ENCODE assay signal across 1 cellular context in genomic region chr2:144520718-144521487, GRCh38.
TF ChIP-seq lines count a peak whose summit lies in the region.

No MANE protein-coding gene starts in this region.

TF ChIP-seq in IMR-90, 13 proteins besides CTCF, POLR2A, EP300 and RAD21 (continued from another document):
- TF ChIP-seq ELK1 (IDR thresholded peaks at IDR 0.05; ENCODE audit: borderline replicate concordance, low read depth, low read length) (no peak), MAZ (IDR thresholded peaks at IDR 0.05; ENCODE audit: borderline replicate concordance, low read depth, low read length) (no peak), MAFK (IDR thresholded peaks at IDR 0.05; ENCODE audit: low read depth, low read length) (no peak), CHD1 (IDR thresholded peaks at IDR 0.05; ENCODE audit: low read depth, low read length) (no peak), USF2 (IDR thresholded peaks at IDR 0.05; ENCODE audit: low read depth, low read length) (no peak)
